ENCODE assay signal across 34 cellular contexts in genomic region chr16:83734136-83734535, GRCh38.
"Had no signal": no experiment of that assay in that cellular context is flagged by ENCODE, and none has a peak within 500 bp of the region (broad histone marks: within the 10 kb centered on the region; RNA-seq: fewer than 3 reads in every experiment).

No MANE protein-coding gene starts in this region.

- H3K27me3 ChIP-seq: adrenal gland, body of pancreas, brain microvascular endothelial cell, breast epithelium had no signal

- ATAC-seq: activated CD8-positive, alpha-beta T cell treated with anti-CD3 and anti-CD28 coated beads for 36 hours; activated naive CD4-positive, alpha-beta T cell treated with anti-CD3 and anti-CD28 coated beads, Interleukin-2, amount 50 U/mL, for 72 hours; activated T-cell treated with anti-CD3 and anti-CD28 coated beads, Interleukin-2, amount 50 U/mL, for 4 hours; activated T-cell treated with anti-CD3 and anti-CD28 coated beads, Interleukin-2, amount 50 U/mL, for 72 hours; activated T-helper 17 cell treated with anti-CD3 and anti-CD28 coated beads, Interleukin-2, amount 50 U/mL, for 72 hours; body of pancreas had no signal

- H3K4me3 ChIP-seq: adrenal gland, body of pancreas, breast epithelium had no signal

- DNase-seq: activated B cell treated with CpG ODN at 0.5 μM for 24 hours; activated CD4-positive, alpha-beta memory T cell treated with anti-CD3 and anti-CD28 coated beads for 36 hours; activated CD4-positive, alpha-beta T cell treated with anti-CD3 and anti-CD28 coated beads for 4 hours; activated CD4-positive, alpha-beta T cell treated with anti-CD3 and anti-CD28 coated beads, Interleukin-2, amount 10 ng/mL, durations not matched to agents 24 days and 14 days; activated CD4-positive, alpha-beta T cell treated with anti-CD3 and anti-CD28 coated beads, Interleukin-2, amount 50 U/mL, for 1 hour; activated CD4-positive, alpha-beta T cell treated with anti-CD3 and anti-CD28 coated beads, Interleukin-2, amount 50 U/mL, for 4 hours; activated CD4-positive, CD25-positive, alpha-beta regulatory T cell treated with anti-CD3 and anti-CD28 coated beads, Interleukin-2, amount 50 U/mL, for 72 hours; activated CD8-positive, alpha-beta memory T cell treated with anti-CD3 and anti-CD28 coated beads, Interleukin-2, amount 50 U/mL, for 4 hours; activated CD8-positive, alpha-beta T cell treated with anti-CD3 and anti-CD28 coated beads for 36 hours; activated effector memory CD4-positive, alpha-beta T cell treated with anti-CD3 and anti-CD28 coated beads, Interleukin-2, amount 50 U/mL, for 16 hours; activated gamma-delta T cell treated with Interleukin-2 at 50 U/mL for 16 hours; activated naive CD4-positive, alpha-beta T cell; activated naive CD4-positive, alpha-beta T cell treated with anti-CD3 and anti-CD28 coated beads for 36 hours; activated naive CD4-positive, alpha-beta T cell treated with anti-CD3 and anti-CD28 coated beads, Interleukin-2, amount 50 U/mL, for 16 hours; activated naive CD8-positive, alpha-beta T cell treated with anti-CD3 and anti-CD28 coated beads for 36 hours; activated T-cell treated with anti-CD3 and anti-CD28 coated beads for 4 hours; activated T-cell treated with anti-CD3 and anti-CD28 coated beads, Interleukin-2, amount 50 U/mL, for 1 hour; activated T-cell treated with anti-CD3 and anti-CD28 coated beads, Interleukin-2, amount 50 U/mL, for 4 hours; activated T-cell treated with anti-CD3 and anti-CD28 coated beads, Interleukin-2, amount 50 U/mL, for 72 hours; adrenal gland; amniotic stem cell; aorta; body of pancreas; brain microvascular endothelial cell; central memory CD4-positive, alpha-beta T cell; T-helper 1 cell; T-helper 2 cell; T-helper 9 cell had no signal

- H3K27ac ChIP-seq: adrenal gland, body of pancreas, brain microvascular endothelial cell, breast epithelium, VCaP had no signal

- H3K36me3 ChIP-seq: adrenal gland, brain microvascular endothelial cell, breast epithelium had no signal

- H3K4me1 ChIP-seq: adrenal gland, body of pancreas, breast epithelium had no signal

- FAIRE-seq: astrocyte, TTC549 had no signal

- H3K9me3 ChIP-seq: adrenal gland, body of pancreas had no signal
